ENCODE assay signal across 4 cellular contexts in genomic region chr3:190876433-190876832, GRCh38. TPM values are rescaled to one million over a fixed set of nuclear protein-coding genes. Genes with fewer than 3 reads are reported as not detected.
"Had no signal": no experiment of that assay in that cellular context is flagged by ENCODE, and none has a peak within 500 bp of the region (broad histone marks: within the 10 kb centered on the region; RNA-seq: fewer than 3 reads in every experiment).

No MANE protein-coding gene starts in this region.

RNA-seq across cellular contexts. Expression of gene GMNC, which starts 13.9 kb away (rescaled TPM):
- total RNA-seq: HT-29, HT1080, K562 had no signal
- polyA plus RNA-seq: IgD-negative memory B cell, K562 had no signal
